In genomic region chr5:15499528-15500325, GRCh38 we compare ENCODE assay signal across 8 cellular contexts. TPM values are rescaled to one million over a fixed set of nuclear protein-coding genes. Genes with fewer than 3 reads are reported as not detected.
DNase-seq lines count a peak whose midpoint lies in the region; ATAC-seq and TF ChIP-seq lines count a peak whose summit lies in the region.

FBXL7 (plus strand) TSS chr5:15500180.

- peaks cover 5 to 29% of the 10 kb centered on the region in 2 donors for H3K27me3 Mint-ChIP-seq in effector memory CD8-positive, alpha-beta T cell

- peaks cover 7 to 9% of the 10 kb centered on the region in 2 donors for H3K9me3 Mint-ChIP-seq in effector memory CD8-positive, alpha-beta T cell

- no peaks in the 10 kb centered on the region for H3K36me3 Mint-ChIP-seq in effector memory CD8-positive, alpha-beta T cell (ENCODE audit: insufficient read depth)

- H3K9me2 ChIP-seq in MM.1S (replicated peaks; ENCODE audit: insufficient read depth, low read length) = no peaks in the 10 kb centered on the region

- H3K9ac ChIP-seq in MM.1S (ENCODE audit: low read length) = peak within 1 kb of the TSS; percentile 67

- no peak for TF ChIP-seq EP300 in stomach (IDR thresholded peaks at IDR 0.05)

- H3K4me1 ChIP-seq in MM.1S (ENCODE audit: low read length) (0 out of 2 replicates have a peak, but pooled peaks cover 6% of the 10 kb centered on the region), stomach (peaks cover 0 to 29% (median 7%) of the 10 kb centered on the region in 4 donors)

- in situ Hi-C loops in GM13977 (cut with MboI; ENCODE audit: low pct_unique_long_range_greater_than_20kb, low sequenced_read_pairs, unreplicated experiment) = no loop called here

- peaks cover 37% of the 10 kb centered on the region for H3K79me2 ChIP-seq in MM.1S (ENCODE audit: low read length)

- ATAC-seq in GM19324 (IDR thresholded peaks at IDR 0.05; ENCODE audit: low FRiP score, unreplicated experiment) (no peak), HG03175 (IDR thresholded peaks at IDR 0.05; ENCODE audit: unreplicated experiment) (no peak)
- no peak for ATAC-seq in effector memory CD8-positive, alpha-beta T cell (replicated peaks)

- H3K4me3 ChIP-seq in MM.1S (ENCODE audit: low read length) (peak within 1 kb of the TSS; percentile 76), stomach (peak within 1 kb of the TSS; percentile 59 to 67 (median 64))

- intact Hi-C loops in stomach (cut with DNase I; ENCODE audit: low total_unique reads) = no loop called here

- TF ChIP-seq CTCF in GM13977 (IDR thresholded peaks at IDR 0.05; ENCODE audit: extremely low read depth, insufficient read depth, missing control alignments) (no peak), MM.1S (IDR thresholded peaks at IDR 0.05; ENCODE audit: low read length) (peak; percentile 8; the same call in 1 of the 2 replicates), stomach (IDR thresholded peaks at IDR 0.05) (peak in 1 of 7 experiments; percentile 24)

- no peak within 1 kb of the TSS for H3K4me3 Mint-ChIP-seq in effector memory CD8-positive, alpha-beta T cell

- DNase-seq in GM13977 (ENCODE audit: low spot score) (peak; percentile 50), MM.1S (peak; percentile 92), kidney glomerular epithelial cell (lab: John Stamatoyannopoulos, UW) (peak; percentile 68), stomach (peak; percentile 37)
- DNase-seq in effector memory CD8-positive, alpha-beta T cell = no peak

- peak within 1 kb of the TSS; percentile 75 for H2AFZ ChIP-seq in MM.1S (ENCODE audit: low read length)

- H3K27ac ChIP-seq in MM.1S (ENCODE audit: low read length) (peak within 1 kb of the TSS; percentile 64; the same call in 1 of the 2 replicates), cingulate gyrus (ENCODE audit: low read depth, low read length) (peak within 1 kb of the TSS; percentile 57), stomach (peak within 1 kb of the TSS; percentile 75 to 87 (median 84))

- H3K9me3 ChIP-seq in MM.1S (replicated peaks; ENCODE audit: insufficient read depth, low read length) (no peaks in the 10 kb centered on the region), stomach (no peaks in the 10 kb centered on the region)

- H3K4me2 ChIP-seq in MM.1S (ENCODE audit: low read depth, low read length) = peak within 1 kb of the TSS; percentile 82

- 1 to 5% (median 5%) methylated on average over 26 to 61 of the region's 61 CpGs for WGBS in stomach, 5 donors

- H3K27me3 ChIP-seq in MM.1S (replicated peaks; ENCODE audit: insufficient read depth, low read length) (no peaks in the 10 kb centered on the region), stomach (peaks cover 3 to 26% (median 13%) of the 10 kb centered on the region in 3 donors)

- H3K27ac Mint-ChIP-seq in effector memory CD8-positive, alpha-beta T cell = no peak within 1 kb of the TSS

- H3K4me1 Mint-ChIP-seq in effector memory CD8-positive, alpha-beta T cell (ENCODE audit: low read depth in 2 of 2) = no peaks in the 10 kb centered on the region

- H3F3A ChIP-seq in MM.1S (ENCODE audit: insufficient read depth, low read length) = peaks cover 19% of the 10 kb centered on the region

- H4K20me1 ChIP-seq in MM.1S (ENCODE audit: insufficient read depth, low read length) = no peaks in the 10 kb centered on the region

- H3K36me3 ChIP-seq in MM.1S (replicated peaks; ENCODE audit: insufficient read depth, low read length) = 0 out of 2 replicates have a peak, but pooled peaks cover 3% of the 10 kb centered on the region
- no peaks in the 10 kb centered on the region for H3K36me3 ChIP-seq in stomach

- TF ChIP-seq POLR2A in stomach (IDR thresholded peaks at IDR 0.05) = no peak

RNA-seq across cellular contexts. Expression of gene FBXL7, which starts in this region (rescaled TPM):
- 10 to 100 TPM in 2 of 5 donors, 1 to 10 TPM in 3; 4.1 to 17.1 (median 7.9) TPM for total RNA-seq in stomach
- polyA plus RNA-seq in stomach = 1 to 10 TPM; 3.6 to 9.8 (median 5.7) TPM

Comparison
In these comparisons a context has a peak if more than half of its experiments do, and no peak if none do; other contexts are left out.
1. DNase-seq: peak in GM13977 (single experiment), MM.1S (single experiment), kidney glomerular epithelial cell (single experiment) and stomach (single experiment); none in effector memory CD8-positive, alpha-beta T cell (0 of 3).
2. Peak in every context shown above with its lines, with median percentiles within 50 percentile points of each other: H3K27ac ChIP-seq.